In genomic region chr3:54772707-54773106, GRCh38 we compare ENCODE assay signal across 27 cellular contexts.
A peak's percentile ranks its signal among the peaks of the same experiment; 100 is the strongest.
DNase-seq lines count a peak whose midpoint lies in the region; ATAC-seq and TF ChIP-seq lines count a peak whose summit lies in the region.
"Had no signal": no experiment of that assay in that cellular context is flagged by ENCODE, and none has a peak within 500 bp of the region (broad histone marks: within the 10 kb centered on the region; RNA-seq: fewer than 3 reads in every experiment).

No MANE protein-coding gene starts in this region.

- peaks cover 4% of the 10 kb centered on the region for H3K27me3 Mint-ChIP-seq in activated naive CD4-positive, alpha-beta T cell treated with anti-CD3 and anti-CD28 coated beads, Interleukin-2, amount 50 U/mL, for 24 hours
- H3K27me3 Mint-ChIP-seq in brain = peaks cover 5% of the 10 kb centered on the region
- H3K27me3 Mint-ChIP-seq: CD8-positive, alpha-beta memory T cell had no signal

- no peaks in the 10 kb centered on the region for H3K27me3 ChIP-seq in mesendoderm (ENCODE audit: insufficient read depth, low read length, poor library complexity)
- H3K27me3 ChIP-seq: BE2C had no signal

- H2BK120ac ChIP-seq in mesendoderm (ENCODE audit: low read depth, low read length) = no peak overlapping the region

- H4K8ac ChIP-seq in mesendoderm (ENCODE audit: low read depth, low read length) = no peak overlapping the region

- H4K5ac ChIP-seq in mesendoderm (ENCODE audit: low read length) = no peak overlapping the region

- no CpG with 5 or more reads among the region's 2 CpGs for WGBS in mesendoderm (ENCODE audit: extremely low coverage, insufficient coverage, low lambda C conversion rate)

- DNase-seq in activated naive CD4-positive, alpha-beta T cell treated with Interleukin-2 at 50 U/mL for 16 hours = no peak
- DNase-seq in mesendoderm = peak; percentile 35
- DNase-seq in activated T-cell treated with anti-CD3 and anti-CD28 coated beads, Interleukin-2, amount 50 U/mL, for 1 hour = no peak
- no peak for DNase-seq in NCI-H510A treated with DMSO at 0.1 percent for 48 hours (lab: John Stamatoyannopoulos, UW)
- no peak for DNase-seq in globus pallidus (ENCODE audit: low spot score)
- DNase-seq: ACHN; BE2C; Calu3; CD8-positive, alpha-beta memory T cell; DMS153; GOT3; Kasumi-1; MV-4-11; NCI-H1105; NCI-H1436 treated with DMSO at 0.1 percent for 48 hours; NCI-H187 treated with DMSO at 0.1 percent for 48 hours; NCI-H345; NCI-H774; SIG-M5 had no signal

- H3K4me2 ChIP-seq in mesendoderm (ENCODE audit: low read length) = no peak overlapping the region

- no peak overlapping the region for H3K23ac ChIP-seq in mesendoderm (ENCODE audit: low read length)

- no peak overlapping the region for H3K56ac ChIP-seq in mesendoderm (ENCODE audit: low read length)

- H2BK5ac ChIP-seq in mesendoderm (ENCODE audit: low read length) = no peak overlapping the region

- no peak overlapping the region for H2BK15ac ChIP-seq in mesendoderm (replicated peaks; ENCODE audit: low read depth)

- no peaks in the 10 kb centered on the region for H3K79me1 ChIP-seq in mesendoderm (ENCODE audit: low read length)

- no peak overlapping the region for H3K4me3 ChIP-seq in mesendoderm (ENCODE audit: low read length)
- H3K4me3 ChIP-seq: K562, SK-N-MC had no signal

- no peak for ATAC-seq in HG02678 (IDR thresholded peaks at IDR 0.05; ENCODE audit: unreplicated experiment)
- ATAC-seq: HepG2, K562 had no signal

- no peak overlapping the region for H2AK5ac ChIP-seq in mesendoderm (ENCODE audit: low read length)

- TF ChIP-seq CTCF in brain (conservative IDR thresholded peaks at IDR 0.05) = no peak

- H3K4me1 ChIP-seq in mesendoderm (ENCODE audit: control insufficient read depth, low read depth, low read length) = no peaks in the 10 kb centered on the region

- no peak overlapping the region for H3K4ac ChIP-seq in mesendoderm (ENCODE audit: low read depth, low read length)

- no peak overlapping the region for H3K4me3 Mint-ChIP-seq in activated naive CD4-positive, alpha-beta T cell treated with anti-CD3 and anti-CD28 coated beads, Interleukin-2, amount 50 U/mL, for 24 hours
- H3K4me3 Mint-ChIP-seq in brain = no peak overlapping the region
- H3K4me3 Mint-ChIP-seq: CD14-positive monocyte; CD8-positive, alpha-beta memory T cell had no signal

- no peak overlapping the region for H3K18ac ChIP-seq in mesendoderm (ENCODE audit: low read length)

- H3K79me2 ChIP-seq in mesendoderm (ENCODE audit: control insufficient read depth, insufficient read depth, low read length) = no peaks in the 10 kb centered on the region

- peak overlapping the region; percentile 32 for H3K27ac Mint-ChIP-seq in activated naive CD4-positive, alpha-beta T cell treated with anti-CD3 and anti-CD28 coated beads, Interleukin-2, amount 50 U/mL, for 24 hours
- peak overlapping the region in 4 of 5 experiments; percentile 35 to 80 (median 52) for H3K27ac Mint-ChIP-seq in brain
- H3K27ac Mint-ChIP-seq: CD14-positive monocyte; CD8-positive, alpha-beta memory T cell had no signal

- no peaks in the 10 kb centered on the region for H3K4me1 Mint-ChIP-seq in activated naive CD4-positive, alpha-beta T cell treated with anti-CD3 and anti-CD28 coated beads, Interleukin-2, amount 50 U/mL, for 24 hours
- H3K4me1 Mint-ChIP-seq in brain = peaks cover 45% of the 10 kb centered on the region
- H3K4me1 Mint-ChIP-seq: CD14-positive monocyte; CD8-positive, alpha-beta memory T cell had no signal

- H3K27ac ChIP-seq in mesendoderm (ENCODE audit: low read depth, low read length) = no peak overlapping the region
- H3K27ac ChIP-seq: 22Rv1, SK-N-MC had no signal

- no peaks in the 10 kb centered on the region for H3K9me3 Mint-ChIP-seq in activated naive CD4-positive, alpha-beta T cell treated with anti-CD3 and anti-CD28 coated beads, Interleukin-2, amount 50 U/mL, for 24 hours
- peaks cover 0 to 3% (median 0%) of the 10 kb centered on the region in 5 experiments for H3K9me3 Mint-ChIP-seq in brain

- H3K36me3 Mint-ChIP-seq in activated naive CD4-positive, alpha-beta T cell treated with anti-CD3 and anti-CD28 coated beads, Interleukin-2, amount 50 U/mL, for 24 hours = no peaks in the 10 kb centered on the region
- peaks cover 4% of the 10 kb centered on the region for H3K36me3 Mint-ChIP-seq in brain
- H3K36me3 Mint-ChIP-seq: CD14-positive monocyte; CD8-positive, alpha-beta memory T cell had no signal

- H3K36me3 ChIP-seq in mesendoderm (ENCODE audit: control insufficient read depth, insufficient read depth, low read length) = no peaks in the 10 kb centered on the region
- H3K36me3 ChIP-seq: BE2C had no signal

- H3K9ac ChIP-seq in mesendoderm (ENCODE audit: low read length) = no peak overlapping the region
